18 cellular contexts compared by ENCODE assay signal in the genomic region with DNA sequence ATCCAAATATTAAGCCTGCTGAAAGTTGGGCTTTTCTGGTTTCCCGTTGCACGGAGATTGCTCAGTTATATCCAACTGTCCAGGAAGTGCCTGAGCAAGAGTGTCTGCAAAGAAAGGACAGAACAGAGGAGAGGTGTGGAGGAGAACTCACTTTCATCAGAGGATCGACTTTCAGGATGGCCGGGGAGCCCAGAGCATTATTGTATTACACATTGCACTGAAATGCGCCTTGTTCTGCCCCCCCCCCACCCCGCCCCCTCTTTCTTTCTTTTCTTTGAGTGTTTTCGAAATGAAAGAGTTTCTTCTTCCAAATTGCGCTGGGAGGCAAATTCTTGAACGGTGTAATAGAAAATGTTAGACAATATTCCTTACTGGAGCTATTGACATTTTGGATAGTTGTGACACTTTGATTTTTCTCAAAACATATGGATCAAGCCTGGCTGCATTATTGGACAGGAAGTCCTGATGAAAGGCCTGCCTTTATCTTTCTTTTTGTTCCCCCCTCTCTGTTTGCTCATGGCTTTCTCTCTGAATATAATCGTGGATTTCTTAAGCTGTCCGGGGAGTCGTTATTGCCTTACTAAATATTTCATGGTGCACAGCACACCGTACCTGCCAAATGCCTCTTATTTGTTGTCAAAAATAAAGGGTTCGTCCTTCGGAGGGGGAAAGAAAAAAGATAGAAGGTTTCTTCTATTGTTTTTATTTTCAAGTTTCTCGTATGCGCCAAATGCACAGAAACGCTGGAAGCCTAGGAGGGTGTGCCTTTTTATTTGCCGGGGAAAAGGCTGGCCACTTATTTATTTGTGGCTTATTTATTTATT.
DNase-seq lines count a peak whose midpoint lies in the region; FAIRE-seq and TF ChIP-seq lines count a peak whose summit lies in the region.
"Had no signal": no experiment of that assay in that cellular context is flagged by ENCODE, and none has a peak within 500 bp of the region (broad histone marks: within the 10 kb centered on the region; RNA-seq: fewer than 3 reads in every experiment).

No MANE protein-coding gene starts in this region.

- TF ChIP-seq CTCF in right atrium auricular region (IDR thresholded peaks at IDR 0.05) = no peak

- no peaks in the 10 kb centered on the region for H3K27me3 ChIP-seq in right atrium auricular region
- H3K27me3 ChIP-seq in adipocyte (replicated peaks; ENCODE audit: control insufficient read depth, insufficient read depth, low read length) = no peaks in the 10 kb centered on the region

- H3K4me3 ChIP-seq in right atrium auricular region (peak overlapping the region in 1 of 2 donors; percentile 14), adipocyte (ENCODE audit: low read length) (peak overlapping the region; percentile 76)
- H3K4me3 ChIP-seq: sigmoid colon had no signal

- no peak for FAIRE-seq in urothelium cell line (lab: Jason Lieb, UNC)
- FAIRE-seq: H54 had no signal

- H3K4me1 ChIP-seq in right atrium auricular region (no peaks in the 10 kb centered on the region), adipocyte (ENCODE audit: control insufficient read depth, insufficient read depth, low read length) (peaks cover 14% of the 10 kb centered on the region)

- intact Hi-C loops in cardiac septum (cut with DNase I) = no loop called here

- H3K36me3 ChIP-seq in right atrium auricular region = no peaks in the 10 kb centered on the region
- no peaks in the 10 kb centered on the region for H3K36me3 ChIP-seq in adipocyte (ENCODE audit: control insufficient read depth, insufficient read depth, low read length, severe bottlenecking)
- H3K36me3 ChIP-seq: sigmoid colon had no signal

- DNase-seq in cardiac septum (ENCODE audit: low spot score) (peak; percentile 6), right atrium auricular region (ENCODE audit: low spot score) (no peak), adipocyte (ENCODE audit: low read depth) (peak; percentile 47), left kidney (ENCODE audit: low read depth, low spot score) (peak; percentile 55), urothelium cell line (ENCODE audit: low spot score) (peak; percentile 17), UCSD-AML1 (lab: John Stamatoyannopoulos, UW; ENCODE audit: unreplicated experiment) (no peak), NCI-H1930 (lab: John Stamatoyannopoulos, UW) (no peak), NCI-H82 (lab: John Stamatoyannopoulos, UW) (no peak)
- DNase-seq: ACHN; activated CD8-positive, alpha-beta memory T cell treated with anti-CD3 and anti-CD28 coated beads for 24 hours; activated effector memory CD4-positive, alpha-beta T cell treated with Interleukin-2 at 50 U/mL for 16 hours; aorta; head of caudate nucleus; naive thymus-derived CD8-positive, alpha-beta T cell; NCI-H524; sigmoid colon; T-helper 9 cell had no signal

- H3K9me3 ChIP-seq in right atrium auricular region = no peaks in the 10 kb centered on the region
- no peaks in the 10 kb centered on the region for H3K9me3 ChIP-seq in adipocyte (ENCODE audit: control insufficient read depth, low read length)
- H3K9me3 ChIP-seq: sigmoid colon had no signal

- H3K9ac ChIP-seq in adipocyte (ENCODE audit: low read length) = peak overlapping the region; percentile 36

- H3K27ac ChIP-seq in right atrium auricular region = no peak overlapping the region
- H3K27ac ChIP-seq: sigmoid colon had no signal

Comparison
In these comparisons a context has a peak if more than half of its experiments do, and no peak if none do; other contexts are left out.
1. DNase-seq: peak in cardiac septum (single experiment), adipocyte (single experiment), left kidney (single experiment) and urothelium cell line (single experiment); none in right atrium auricular region (single experiment), UCSD-AML1 (single experiment), NCI-H1930 (0 of 2) and NCI-H82 (single experiment).